10 cellular contexts compared by ENCODE assay signal in the genomic region with DNA sequence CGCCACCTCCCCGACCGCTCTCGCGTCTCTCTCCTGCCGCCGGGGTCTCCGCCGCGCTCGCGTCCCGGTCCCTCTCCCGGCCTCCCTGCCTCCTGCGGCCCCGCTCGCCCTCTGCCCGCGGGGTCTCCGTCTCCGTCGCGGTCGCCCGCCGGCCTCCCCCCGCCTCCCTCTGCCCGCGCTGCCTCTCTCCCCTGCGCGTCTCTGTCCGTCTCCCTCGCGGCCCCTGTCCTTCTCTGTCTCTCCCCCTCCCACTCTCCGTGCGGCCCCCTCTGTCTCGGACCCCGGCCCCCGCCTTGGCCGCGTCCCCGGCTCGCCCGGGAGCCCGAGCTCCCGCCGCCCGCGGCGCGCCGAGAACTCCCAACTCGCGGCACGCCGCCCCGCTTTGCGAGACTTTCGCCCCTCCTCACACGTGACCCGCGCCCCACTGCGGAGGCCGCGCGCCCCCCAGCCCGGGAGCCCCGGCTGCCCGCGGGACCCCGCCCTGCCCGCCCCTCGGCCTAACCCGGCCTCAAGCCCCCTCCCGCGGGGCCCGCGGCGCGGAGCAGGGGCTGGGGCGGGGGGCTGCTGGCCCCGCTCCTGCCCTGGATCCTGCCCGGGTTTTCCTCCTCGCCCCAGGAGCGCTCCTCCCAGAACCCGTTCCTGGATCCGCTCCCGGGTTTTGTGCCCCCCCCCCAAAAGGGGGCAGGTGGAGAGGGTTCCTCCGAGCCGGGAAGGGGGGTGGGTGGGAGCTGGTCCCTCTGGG. TPM values are rescaled to one million over a fixed set of nuclear protein-coding genes. Genes with fewer than 3 reads are reported as not detected.
DNase-seq lines count a peak whose midpoint lies in the region; TF ChIP-seq lines count a peak whose summit lies in the region.
"Had no signal": no experiment of that assay in that cellular context is flagged by ENCODE, and none has a peak within 500 bp of the region (broad histone marks: within the 10 kb centered on the region; RNA-seq: fewer than 3 reads in every experiment).

No MANE protein-coding gene starts in this region.

- H3K27me3 ChIP-seq in SJCRH30, result peaks cover 37% of the 10 kb centered on the region

- H3K4me1 ChIP-seq in SJCRH30, result no peaks in the 10 kb centered on the region

- H3K4me3 ChIP-seq in SJCRH30 (peak overlapping the region; percentile 65), skin epidermis (peak overlapping the region in 5 of 7 experiments; percentile 11 to 45 (median 25))

- DNase-seq in NCI-H146 (lab: John Stamatoyannopoulos, UW) (peak; percentile 35), NCI-H146 treated with DMSO at 0.1 percent for 48 hours (lab: John Stamatoyannopoulos, UW; ENCODE audit: unreplicated experiment) (no peak), SJCRH30 (peak; percentile 47 to 65), glutamatergic neuron (peak; percentile 79), activated gamma-delta T cell treated with Interleukin-2 at 50 U/mL for 16 hours (no peak), H4 (ENCODE audit: low spot score) (no peak)
- DNase-seq in activated T-helper 2 cell treated with anti-CD3 and anti-CD28 coated beads, Interferon-gamma antibody, Interleukin-2, Interleukin-4, amounts not matched to agents 10 μg/mL and 5 μg/mL and 100 μg/mL, durations not matched to agents 14 hours and 24 hours and 36 hours (ENCODE audit: low spot score), result no peak

- intact Hi-C loops in activated T-helper 2 cell treated with anti-CD3 and anti-CD28 coated beads, Interferon-gamma antibody, Interleukin-2, Interleukin-4, amounts not matched to agents 10 μg/mL and 5 μg/mL and 100 μg/mL, durations not matched to agents 14 hours and 24 hours and 36 hours (cut with micrococcal nuclease), result no loop called here

- H3K4me1 Mint-ChIP-seq in glutamatergic neuron (ENCODE audit: low read depth, unreplicated experiment), result no peaks in the 10 kb centered on the region
- H3K4me1 Mint-ChIP-seq in activated T-helper 2 cell treated with anti-CD3 and anti-CD28 coated beads, Interferon-gamma antibody, Interleukin-2, Interleukin-4, amounts not matched to agents 10 μg/mL and 5 μg/mL and 100 μg/mL, durations not matched to agents 14 hours and 24 hours and 36 hours (ENCODE audit: low read depth), result peaks cover 3% of the 10 kb centered on the region

- H3K36me3 Mint-ChIP-seq in glutamatergic neuron (ENCODE audit: unreplicated experiment), result no peaks in the 10 kb centered on the region
- peaks cover 3% of the 10 kb centered on the region for H3K36me3 Mint-ChIP-seq in activated T-helper 2 cell treated with anti-CD3 and anti-CD28 coated beads, Interferon-gamma antibody, Interleukin-2, Interleukin-4, amounts not matched to agents 10 μg/mL and 5 μg/mL and 100 μg/mL, durations not matched to agents 14 hours and 24 hours and 36 hours (ENCODE audit: low read depth)

- no peak overlapping the region for H3K27ac Mint-ChIP-seq in glutamatergic neuron (ENCODE audit: unreplicated experiment)
- no peak overlapping the region for H3K27ac Mint-ChIP-seq in activated T-helper 2 cell treated with anti-CD3 and anti-CD28 coated beads, Interferon-gamma antibody, Interleukin-2, Interleukin-4, amounts not matched to agents 10 μg/mL and 5 μg/mL and 100 μg/mL, durations not matched to agents 14 hours and 24 hours and 36 hours

- H3K4me3 Mint-ChIP-seq in glutamatergic neuron (ENCODE audit: unreplicated experiment), result peak overlapping the region; percentile 38
- H3K4me3 Mint-ChIP-seq in activated T-helper 2 cell treated with anti-CD3 and anti-CD28 coated beads, Interferon-gamma antibody, Interleukin-2, Interleukin-4, amounts not matched to agents 10 μg/mL and 5 μg/mL and 100 μg/mL, durations not matched to agents 14 hours and 24 hours and 36 hours (ENCODE audit: low read depth), result no peak overlapping the region

- H3K9me3 Mint-ChIP-seq in glutamatergic neuron (ENCODE audit: unreplicated experiment), result peaks cover 10% of the 10 kb centered on the region
- H3K9me3 Mint-ChIP-seq in activated T-helper 2 cell treated with anti-CD3 and anti-CD28 coated beads, Interferon-gamma antibody, Interleukin-2, Interleukin-4, amounts not matched to agents 10 μg/mL and 5 μg/mL and 100 μg/mL, durations not matched to agents 14 hours and 24 hours and 36 hours, result no peaks in the 10 kb centered on the region

- peaks cover 22% of the 10 kb centered on the region for H3K27me3 Mint-ChIP-seq in glutamatergic neuron (ENCODE audit: unreplicated experiment)
- H3K27me3 Mint-ChIP-seq in activated T-helper 2 cell treated with anti-CD3 and anti-CD28 coated beads, Interferon-gamma antibody, Interleukin-2, Interleukin-4, amounts not matched to agents 10 μg/mL and 5 μg/mL and 100 μg/mL, durations not matched to agents 14 hours and 24 hours and 36 hours (ENCODE audit: low read depth), result peaks cover 71% of the 10 kb centered on the region

- no peaks in the 10 kb centered on the region for H3K36me3 ChIP-seq in SJCRH30

- H3K27ac ChIP-seq in SJCRH30 (no peak overlapping the region), skin epidermis (no peak overlapping the region)

- TF ChIP-seq CTCF in glutamatergic neuron (IDR thresholded peaks at IDR 0.05; ENCODE audit: partially characterized antibody, unreplicated experiment), result no peak

- no peaks in the 10 kb centered on the region for H3K9me3 ChIP-seq in SJCRH30 (replicated peaks)

RNA-seq across cellular contexts. Expression of a gene that starts 0.7 kb away (rescaled TPM):
- 0.04 and 0.25 TPM in 2 replicates for total RNA-seq in SJCRH30 (2014; rRNA removed; shearing (Covaris generic))
- total RNA-seq in glutamatergic neuron (ENCODE audit: unreplicated experiment), result 0.86 TPM
- 0.60 and 1.1 TPM in 2 replicates for total RNA-seq in H4 (2014; rRNA removed; shearing (Covaris generic))
- not detected in 2 replicates for total RNA-seq in activated T-helper 2 cell treated with anti-CD3 and anti-CD28 coated beads, Interferon-gamma antibody, Interleukin-2, Interleukin-4, amounts not matched to agents 10 μg/mL and 5 μg/mL and 100 μg/mL, durations not matched to agents 14 hours and 24 hours and 36 hours
- total RNA-seq: renal cortical epithelial cell; T-helper 2 cell treated with Interferon-gamma antibody and Interleukin-4, amounts not matched to agents 100 ng/mL and 5 ng/mL, for 36 hours had no signal

RNA-seq across cellular contexts. Expression of a gene that starts 12.2 kb away (rescaled TPM):
- total RNA-seq in SJCRH30 (2014; rRNA removed; shearing (Covaris generic)), result 2.2 and 2.3 TPM in 2 replicates
- not detected for total RNA-seq in glutamatergic neuron (ENCODE audit: unreplicated experiment)
- 52.2 and 72.8 TPM in 2 replicates for total RNA-seq in H4 (2014; rRNA removed; shearing (Covaris generic))
- total RNA-seq in activated T-helper 2 cell treated with anti-CD3 and anti-CD28 coated beads, Interferon-gamma antibody, Interleukin-2, Interleukin-4, amounts not matched to agents 10 μg/mL and 5 μg/mL and 100 μg/mL, durations not matched to agents 14 hours and 24 hours and 36 hours, result 2.2 and 3.7 TPM in 2 replicates

RNA-seq across cellular contexts. Expression of a gene that starts 50.4 kb away (rescaled TPM):
- 302 and 356 TPM in 2 replicates for total RNA-seq in SJCRH30 (2014; rRNA removed; shearing (Covaris generic))
- total RNA-seq in glutamatergic neuron (ENCODE audit: unreplicated experiment), result 530 TPM
- total RNA-seq in H4 (2014; rRNA removed; shearing (Covaris generic)), result 128 and 155 TPM in 2 replicates
- total RNA-seq in activated T-helper 2 cell treated with anti-CD3 and anti-CD28 coated beads, Interferon-gamma antibody, Interleukin-2, Interleukin-4, amounts not matched to agents 10 μg/mL and 5 μg/mL and 100 μg/mL, durations not matched to agents 14 hours and 24 hours and 36 hours, result 378 and 391 TPM in 2 replicates

Comparison
In these comparisons a context has a peak if more than half of its experiments do, and no peak if none do; other contexts are left out.
1. DNase-seq: peak in NCI-H146 (single experiment), SJCRH30 (2 of 2) and glutamatergic neuron (single experiment); none in NCI-H146 treated with DMSO at 0.1 percent for 48 hours (single experiment), activated gamma-delta T cell treated with Interleukin-2 at 50 U/mL for 16 hours (single experiment), H4 (single experiment) and activated T-helper 2 cell treated with anti-CD3 and anti-CD28 coated beads, Interferon-gamma antibody, Interleukin-2, Interleukin-4, amounts not matched to agents 10 μg/mL and 5 μg/mL and 100 μg/mL, durations not matched to agents 14 hours and 24 hours and 36 hours (single experiment).
2. RNA of a gene that starts 12.2 kb away (total RNA-seq): 52.2 to 72.8 TPM in H4; 2.2 to 2.3 TPM in SJCRH30, 2.2 to 3.7 TPM in activated T-helper 2 cell treated with anti-CD3 and anti-CD28 coated beads, Interferon-gamma antibody, Interleukin-2, Interleukin-4, amounts not matched to agents 10 μg/mL and 5 μg/mL and 100 μg/mL, durations not matched to agents 14 hours and 24 hours and 36 hours and not detected in glutamatergic neuron (single experiment); every median in the first group is over 10 times any median in the second.